In the genomic region with DNA sequence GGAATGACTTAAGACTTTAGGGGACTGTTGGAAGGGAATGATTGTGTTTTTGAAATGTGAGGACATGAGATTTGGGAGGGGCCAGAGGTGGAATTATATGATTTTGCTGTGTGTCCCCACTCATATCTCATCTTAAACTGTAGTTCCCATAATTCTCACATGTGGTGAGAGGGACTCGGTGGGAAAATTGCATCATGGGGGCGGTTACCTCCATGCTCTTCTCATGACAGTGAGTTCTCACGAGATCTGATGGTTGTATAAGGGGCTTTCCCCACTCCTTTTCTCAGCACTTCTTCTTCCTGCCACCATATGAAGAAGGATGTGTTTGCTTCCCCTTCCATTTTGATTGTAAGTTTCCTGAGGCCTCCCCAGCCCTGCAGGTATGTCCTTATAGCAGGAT, we compare ENCODE assay signal across 1 cellular context.
TF ChIP-seq lines count a peak whose summit lies in the region.

No MANE protein-coding gene starts in this region.

TF ChIP-seq in K562, 482 proteins besides CTCF, POLR2A, EP300 and RAD21 (continued from another document):
- TF ChIP-seq MYC (IDR thresholded peaks at IDR 0.05; ENCODE audit: low read depth, low read length): 0 out of 2 replicates have a peak, but pooled peaks have one; percentile 11
- no peak for TF ChIP-seq MYC (CRISPR knock-in tag; IDR thresholded peaks at IDR 0.05; ENCODE audit: borderline replicate concordance, low read depth)
- TF ChIP-seq ZNF354B (CRISPR knock-in tag; IDR thresholded peaks at IDR 0.05): no peak
- no peak for TF ChIP-seq NEUROD1 (IDR thresholded peaks at IDR 0.05; ENCODE audit: borderline replicate concordance, low read depth, low read length, partially characterized antibody)
- no peak for TF ChIP-seq ZNF76 (CRISPR knock-in tag; IDR thresholded peaks at IDR 0.05; ENCODE audit: borderline replicate concordance)
- peak; percentile 43; the same call in 1 of the 2 replicates for TF ChIP-seq CEBPG (CRISPR knock-in tag; IDR thresholded peaks at IDR 0.05)
- 0 out of 4 replicates have a peak, but pooled peaks of 1 of the 2 experiments have one; percentile 21 for TF ChIP-seq CEBPG (tag; conservative IDR thresholded peaks at IDR 0.05 in 1 of 2, IDR thresholded peaks at IDR 0.05 in 1 of 2)
- TF ChIP-seq, protein P1, sequence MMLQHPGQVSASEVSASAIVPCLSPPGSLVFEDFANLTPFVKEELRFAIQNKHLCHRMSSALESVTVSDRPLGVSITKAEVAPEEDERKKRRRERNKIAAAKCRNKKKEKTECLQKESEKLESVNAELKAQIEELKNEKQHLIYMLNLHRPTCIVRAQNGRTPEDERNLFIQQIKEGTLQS (IDR thresholded peaks at IDR 0.05): peak; percentile 73
- TF ChIP-seq, protein P1 (CRISPR knock-in tag; conservative IDR thresholded peaks at IDR 0.05): no peak
- peak; percentile 67 for TF ChIP-seq CHD2 (IDR thresholded peaks at IDR 0.05; ENCODE audit: low read depth, low read length)
TF ChIP-seq in K562: peak in this region for 8.
